ENCODE assay signal across 22 cellular contexts in the genomic region with DNA sequence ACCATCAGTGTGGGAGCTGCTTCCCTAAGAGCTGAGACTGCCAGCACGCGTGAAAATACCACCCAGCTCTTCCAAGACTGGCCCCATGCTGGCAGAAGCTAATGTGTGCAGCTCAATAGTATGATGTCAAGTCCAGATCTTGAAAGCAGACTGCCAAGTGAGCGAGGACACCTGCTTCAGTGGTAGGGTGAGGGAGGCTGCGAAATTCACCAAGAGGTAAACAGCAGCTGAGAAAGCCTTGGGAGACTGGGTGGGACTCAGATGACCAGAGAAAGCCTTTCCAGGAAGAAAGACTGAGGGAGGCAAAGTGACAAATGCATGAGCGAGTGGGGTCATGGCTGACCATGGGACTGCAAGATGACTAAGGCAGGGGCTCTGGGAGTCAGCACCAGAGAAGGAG.
"Had no signal": no experiment of that assay in that cellular context is flagged by ENCODE, and none has a peak within 500 bp of the region (broad histone marks: within the 10 kb centered on the region; RNA-seq: fewer than 3 reads in every experiment).

No MANE protein-coding gene starts in this region.

- H3K27ac ChIP-seq: body of pancreas, thyroid gland, uterus had no signal

- ATAC-seq: activated CD4-positive, alpha-beta T cell treated with anti-CD3 and anti-CD28 coated beads for 36 hours; activated T-helper 17 cell treated with anti-CD3 and anti-CD28 coated beads, Interleukin-2, amount 50 U/mL, for 72 hours; body of pancreas; left colon; sciatic nerve; SK-N-SH treated with all-trans-retinoic acid at 6 μM for 48 hours; T-cell; WTC11 had no signal

- H3K4me3 Mint-ChIP-seq: activated CD4-positive, alpha-beta memory T cell treated with anti-CD3 and anti-CD28 coated beads for 36 hours; activated CD4-positive, alpha-beta T cell treated with anti-CD3 and anti-CD28 coated beads for 36 hours; activated naive CD8-positive, alpha-beta T cell treated with anti-CD3 and anti-CD28 coated beads, Interleukin-2, amount 10 ng/mL, durations not matched to agents 7 days and 5 days; activated T-helper 17 cell treated with anti-CD3 and anti-CD28 coated beads, Interleukin-2, amount 50 U/mL, for 72 hours; mesothelial cell of epicardium; neural crest cell; T-cell; WTC11 had no signal

- H3K27ac Mint-ChIP-seq: activated CD4-positive, alpha-beta memory T cell treated with anti-CD3 and anti-CD28 coated beads for 36 hours; activated CD4-positive, alpha-beta T cell treated with anti-CD3 and anti-CD28 coated beads for 36 hours; activated naive CD8-positive, alpha-beta T cell treated with anti-CD3 and anti-CD28 coated beads, Interleukin-2, amount 10 ng/mL, durations not matched to agents 7 days and 5 days; activated T-helper 17 cell treated with anti-CD3 and anti-CD28 coated beads, Interleukin-2, amount 50 U/mL, for 72 hours; mesothelial cell of epicardium; T-cell; WTC11 had no signal

- H3K4me3 ChIP-seq: body of pancreas, lung, thyroid gland, uterus had no signal

- H3K4me1 ChIP-seq: body of pancreas had no signal

- DNase-seq: activated CD4-positive, alpha-beta memory T cell treated with anti-CD3 and anti-CD28 coated beads for 36 hours; activated CD4-positive, alpha-beta T cell treated with anti-CD3 and anti-CD28 coated beads for 36 hours; activated naive CD4-positive, alpha-beta T cell treated with Interleukin-2 at 50 U/mL for 16 hours; activated naive CD8-positive, alpha-beta T cell treated with anti-CD3 and anti-CD28 coated beads, Interleukin-2, amount 10 ng/mL, durations not matched to agents 7 days and 5 days; activated T-cell treated with anti-CD3 and anti-CD28 coated beads, Interleukin-2, amount 50 U/mL, for 1 hour; body of pancreas; cortex of kidney; effector CD4-positive, alpha-beta T cell; foreskin fibroblast; hippocampal formation; left colon; stimulated activated naive CD4-positive, alpha-beta T cell treated with Interleukin-2 at 50 U/mL for 16 hours; T-cell; thyroid gland had no signal

- H3K9me3 ChIP-seq: body of pancreas, thyroid gland, uterus had no signal

- H3K27me3 ChIP-seq: body of pancreas, thyroid gland, uterus had no signal

- H3K9me3 Mint-ChIP-seq: activated CD4-positive, alpha-beta memory T cell treated with anti-CD3 and anti-CD28 coated beads for 36 hours; activated naive CD8-positive, alpha-beta T cell treated with anti-CD3 and anti-CD28 coated beads, Interleukin-2, amount 10 ng/mL, durations not matched to agents 7 days and 5 days; activated T-helper 17 cell treated with anti-CD3 and anti-CD28 coated beads, Interleukin-2, amount 50 U/mL, for 72 hours; mesothelial cell of epicardium; neural crest cell; T-cell had no signal

- H3K36me3 Mint-ChIP-seq: activated CD4-positive, alpha-beta memory T cell treated with anti-CD3 and anti-CD28 coated beads for 36 hours; activated naive CD8-positive, alpha-beta T cell treated with anti-CD3 and anti-CD28 coated beads, Interleukin-2, amount 10 ng/mL, durations not matched to agents 7 days and 5 days; mesothelial cell of epicardium; T-cell had no signal

- H3K4me1 Mint-ChIP-seq: T-cell had no signal

- H3K36me3 ChIP-seq: thyroid gland, uterus had no signal

- H3K27me3 Mint-ChIP-seq: activated CD4-positive, alpha-beta memory T cell treated with anti-CD3 and anti-CD28 coated beads for 36 hours; activated T-helper 17 cell treated with anti-CD3 and anti-CD28 coated beads, Interleukin-2, amount 50 U/mL, for 72 hours had no signal
